14 cellular contexts compared by ENCODE assay signal in genomic region chr6:6694368-6694780, GRCh38.
DNase-seq lines count a peak whose midpoint lies in the region; ATAC-seq, FAIRE-seq and TF ChIP-seq lines count a peak whose summit lies in the region.
"Had no signal": no experiment of that assay in that cellular context is flagged by ENCODE, and none has a peak within 500 bp of the region (broad histone marks: within the 10 kb centered on the region; RNA-seq: fewer than 3 reads in every experiment).

No MANE protein-coding gene starts in this region.

- H2AFZ ChIP-seq in GM12878 (ENCODE audit: control insufficient read depth, low read depth, low read length): no peak overlapping the region
- no peak overlapping the region for H2AFZ ChIP-seq in HepG2 (ENCODE audit: low read length)

- SMC1A ChIA-PET in GM12878 (lab: Charles Lee; ENCODE audit: uncharacterized antibody, unreplicated experiment): interaction anchor here (1.5 to 2.8 kb wide), 3 partner anchors 11 to 20 kb away, joined by 4 to 10 read pairs (median 5); no protein-coding TSS in a partner anchor

- intact Hi-C loops in heart left ventricle (cut with DNase I): no loop called here
- intact Hi-C loops in Right ventricle myocardium inferior (cut with DNase I): no loop called here
- intact Hi-C loops in GM12878 (cut with micrococcal nuclease; ENCODE audit: unreplicated experiment): no loop called here
- intact Hi-C loops in HepG2 (cut with micrococcal nuclease; ENCODE audit: unreplicated experiment): no loop called here

- no peak overlapping the region for H3K4me2 ChIP-seq in GM12878 (ENCODE audit: control insufficient read depth, insufficient read depth)
- no peak overlapping the region for H3K4me2 ChIP-seq in HepG2 (ENCODE audit: low read depth, low read length)
- H3K4me2 ChIP-seq: smooth muscle cell had no signal

- 63 to 70% (median 64%) methylated on average over 6 of the region's 6 CpGs for WGBS in heart left ventricle, 4 donors
- WGBS in GM12878 (ENCODE audit: insufficient coverage, insufficient replicate concordance, low lambda C conversion rate, missing lambda C conversion rate): 42% methylated on average over 6 of the region's 6 CpGs
- 11% methylated on average over 6 of the region's 6 CpGs for WGBS in HepG2 (ENCODE audit: low lambda C conversion rate)

- H3K27me3 ChIP-seq in heart left ventricle: no peaks in the 10 kb centered on the region
- no peaks in the 10 kb centered on the region for H3K27me3 ChIP-seq in GM12878 (replicated peaks in 1 of 2; ENCODE audit: control insufficient read depth in 2 of 2, insufficient read depth in 2 of 2, low read length in 1 of 2)
- H3K27me3 ChIP-seq in HepG2 (ENCODE audit: control insufficient read depth in 1 of 2, insufficient read depth in 2 of 2, low read length in 2 of 2): peaks cover 0 to 4% of the 10 kb centered on the region in 2 experiments; a peak in 2 of 5 replicates

- H3K9ac ChIP-seq in GM12878 (ENCODE audit: control insufficient read depth, insufficient read depth, low read length) (no peak overlapping the region), HepG2 (ENCODE audit: insufficient read depth, low read depth, low read length) (no peak overlapping the region)

- H3K4me3 ChIP-seq in heart left ventricle (no peak overlapping the region), GM12878 (no peak overlapping the region), HepG2 (replicated peaks in 1 of 3; ENCODE audit: insufficient read depth in 1 of 3, low read depth in 2 of 3, low read length in 3 of 3) (no peak overlapping the region)
- H3K4me3 ChIP-seq: smooth muscle cell had no signal

- FAIRE-seq in GM12878 (lab: Jason Lieb, UNC) (no peak), HepG2 (lab: Jason Lieb, UNC) (no peak)
- FAIRE-seq: GM12892 had no signal

- ATAC-seq in heart left ventricle: peak in 1 of 4 donors; percentile 21
- no peak for ATAC-seq in Right ventricle myocardium inferior
- ATAC-seq in GM12878: 0 out of 3 replicates have a peak, but pooled peaks have one; percentile 27
- ATAC-seq in HepG2: peak; percentile 70
- ATAC-seq in GM21529 (IDR thresholded peaks at IDR 0.05; ENCODE audit: unreplicated experiment): no peak

- RAD21 ChIA-PET in GM12878 (lab: Charles Lee; ENCODE audit: unreplicated experiment): no interaction called here

- in situ Hi-C loops in GM12878 (cut with MboI) (no loop called here), HepG2 (cut with HindIII; ENCODE audit: extremely low pct_ligation_motif_present, low pct_unique_long_range_greater_than_20kb) (loop anchor here (25.0 kb wide), 1 partner anchor 918 kb away; no protein-coding TSS in a partner anchor)

- H3K9me3 ChIP-seq in heart left ventricle (peaks cover 0 to 10% (median 0%) of the 10 kb centered on the region in 12 donors), GM12878 (replicated peaks; ENCODE audit: control insufficient read depth, insufficient read depth, low read length) (peaks cover 17% of the 10 kb centered on the region; the same call in 2 of the 3 replicates), HepG2 (ENCODE audit: low read length) (peaks cover 20% of the 10 kb centered on the region)

- TF ChIP-seq EP300 in GM12878 (IDR thresholded peaks at IDR 0.05; ENCODE audit: borderline replicate concordance in 1 of 2, control insufficient read depth in 1 of 2, low read depth in 2 of 2, low read length in 2 of 2) (no peak), HepG2 (IDR thresholded peaks at IDR 0.05; ENCODE audit: low read depth in 2 of 2, low read length in 2 of 2) (no peak), HepG2 (CRISPR knock-in tag; IDR thresholded peaks at IDR 0.05; ENCODE audit: borderline replicate concordance) (no peak)

- H4K20me1 ChIP-seq in GM12878 (ENCODE audit: control insufficient read depth, insufficient read depth) (no peaks in the 10 kb centered on the region), HepG2 (ENCODE audit: insufficient read depth, low read length) (no peaks in the 10 kb centered on the region)

- TF ChIP-seq RAD21 in GM12878 (IDR thresholded peaks at IDR 0.05; ENCODE audit: insufficient read depth, low read depth, low read length): no peak
- TF ChIP-seq RAD21 in HepG2 (CRISPR knock-in tag; IDR thresholded peaks at IDR 0.05): no peak

- no peak for TF ChIP-seq CTCF in heart left ventricle (IDR thresholded peaks at IDR 0.05)
- TF ChIP-seq CTCF in GM12878 (IDR thresholded peaks at IDR 0.05 in 2 of 3, conservative IDR thresholded peaks at IDR 0.05 in 1 of 3; ENCODE audit: control insufficient read depth in 2 of 3, extremely low read depth in 1 of 3, insufficient read depth in 1 of 3, low read depth in 3 of 3, low read length in 3 of 3): peak in 2 of 3 experiments; percentile 7 to 30; a peak in 1 of 6 replicates
- no peak for TF ChIP-seq CTCF in HepG2 (CRISPR knock-in tag; IDR thresholded peaks at IDR 0.05)

- H3K79me2 ChIP-seq in GM12878 (ENCODE audit: control insufficient read depth, insufficient read depth, low read length) (no peaks in the 10 kb centered on the region), HepG2 (ENCODE audit: insufficient read depth, low read length) (no peaks in the 10 kb centered on the region)

- BruUV-seq in GM12878 (replicated peaks; lab: Mats Ljungman, UMichigan): no TSS peak
- no TSS peak for BruUV-seq in HepG2 (replicated peaks; lab: Mats Ljungman, UMichigan)

- H3K4me1 ChIP-seq in heart left ventricle: peaks cover 13 to 59% (median 46%) of the 10 kb centered on the region in 12 donors
- H3K4me1 ChIP-seq in GM12878 (ENCODE audit: control insufficient read depth, insufficient read depth, low read length): no peaks in the 10 kb centered on the region
- H3K4me1 ChIP-seq in HepG2 (ENCODE audit: insufficient read depth, low read length): peaks cover 6% of the 10 kb centered on the region; the same call in 1 of the 2 replicates

- H3K36me3 ChIP-seq in heart left ventricle (no peaks in the 10 kb centered on the region), GM12878 (ENCODE audit: control insufficient read depth in 2 of 2, insufficient read depth in 2 of 2, low read length in 1 of 2) (no peaks in the 10 kb centered on the region), HepG2 (replicated peaks in 1 of 2; ENCODE audit: control insufficient read depth in 1 of 2, insufficient read depth in 2 of 2, low read length in 2 of 2) (no peaks in the 10 kb centered on the region)

- POLR2A ChIA-PET in GM12878 (lab: Charles Lee): interaction anchor here (1.1 kb wide), 1 partner anchor 10 kb away, joined by 3 read pairs; no protein-coding TSS in a partner anchor
- POLR2A ChIA-PET in HepG2 (lab: Yijun Ruan, JAX): no interaction called here

- no peak for DNase-seq in heart left ventricle
- DNase-seq in Right ventricle myocardium inferior (ENCODE audit: missing footprints): no peak
- no peak for DNase-seq in GM12878 (ENCODE audit: low read depth, low spot score)
- DNase-seq in HepG2 (ENCODE audit: low spot score): no peak
- DNase-seq in inferior parietal cortex (ENCODE audit: extremely low spot score): no peak
- no peak for DNase-seq in AG08395 (ENCODE audit: low spot score)
- DNase-seq in DMS153 (lab: John Stamatoyannopoulos, UW): no peak
- DNase-seq: activated CD4-positive, alpha-beta memory T cell treated with anti-CD3 and anti-CD28 coated beads for 36 hours; amygdala; MV-4-11; RPMI8226 had no signal

- no peak for TF ChIP-seq POLR2A in heart left ventricle (IDR thresholded peaks at IDR 0.05)
- no peak for TF ChIP-seq POLR2A in GM12878 (IDR thresholded peaks at IDR 0.05; ENCODE audit: low read depth, low read length)
- no peak for TF ChIP-seq POLR2A in HepG2 (IDR thresholded peaks at IDR 0.05; ENCODE audit: insufficient read depth in 1 of 2, low read depth in 2 of 2, low read length in 2 of 2)

- CTCF ChIA-PET in GM12878 (lab: Yijun Ruan, JAX) (interaction anchor here (0.5 to 4.8 kb wide), 4 partner anchors 10 to 548 kb away, joined by 5 to 44 read pairs (median 21); no protein-coding TSS in a partner anchor), HepG2 (lab: Yijun Ruan, JAX; ENCODE audit: low intra/inter-chr PET ratio, low total read pairs) (no interaction called here)

- H3K27ac ChIP-seq in heart left ventricle (peak overlapping the region; percentile 43 to 82 (median 70)), GM12878 (ENCODE audit: control insufficient read depth, insufficient read depth) (no peak overlapping the region), HepG2 (ENCODE audit: extremely low read length, insufficient read depth, low read length) (no peak overlapping the region)

TF ChIP-seq in GM12878, 131 proteins besides CTCF, POLR2A, EP300 and RAD21 (continues in another document):
- TF ChIP-seq E4F1 (IDR thresholded peaks at IDR 0.05; ENCODE audit: borderline replicate concordance, partially characterized antibody): no peak

TF ChIP-seq in HepG2, 621 proteins besides CTCF, POLR2A, EP300 and RAD21 (continues in another document):
- TF ChIP-seq YY1 (IDR thresholded peaks at IDR 0.05; ENCODE audit: insufficient read depth, insufficient replicate concordance, low read depth, low read length) (no peak), HNRNPUL1 (IDR thresholded peaks at IDR 0.05; ENCODE audit: low read depth, low read length) (no peak), SMC3 (IDR thresholded peaks at IDR 0.05; ENCODE audit: low read length) (no peak), ZNF557 (CRISPR knock-in tag; IDR thresholded peaks at IDR 0.05) (no peak), REXO4 (CRISPR knock-in tag; IDR thresholded peaks at IDR 0.05; ENCODE audit: borderline replicate concordance) (no peak), ZBED4 (CRISPR knock-in tag; IDR thresholded peaks at IDR 0.05; ENCODE audit: borderline replicate concordance) (no peak)

Comparison
In these comparisons a context has a peak if more than half of its experiments do, and no peak if none do; other contexts are left out.
1. ATAC-seq: peak in GM12878 (single experiment) and HepG2 (single experiment); none in Right ventricle myocardium inferior (single experiment) and GM21529 (single experiment).
2. H3K27ac ChIP-seq: peak in heart left ventricle (12 of 12); none in GM12878 (single experiment) and HepG2 (single experiment).
3. CTCF ChIP-seq: peak in GM12878 (2 of 3); none in heart left ventricle (0 of 12) and HepG2 (single experiment).